In the genomic region with DNA sequence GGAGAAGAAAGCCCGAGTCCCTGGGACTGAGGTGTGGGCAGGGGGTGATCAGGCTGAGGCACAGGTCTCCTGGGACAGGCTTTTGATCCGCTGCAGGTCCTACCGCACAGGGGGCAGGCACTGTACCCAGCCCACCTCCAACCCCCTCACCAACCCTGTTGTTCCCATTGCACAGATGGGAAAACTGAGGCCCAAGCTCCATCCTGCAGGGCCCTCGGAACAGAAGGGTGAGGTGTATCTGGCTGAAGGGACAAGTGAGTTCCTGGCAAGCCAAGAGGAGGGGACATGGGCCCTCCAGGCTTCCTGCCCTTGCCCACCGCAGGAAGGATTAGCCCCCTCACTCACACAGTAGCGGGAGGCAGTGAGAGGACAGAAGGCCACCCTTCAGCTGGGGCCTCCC, we compare ENCODE assay signal across 3 cellular contexts.
A peak's percentile ranks its signal among the peaks of the same experiment; 100 is the strongest.
TF ChIP-seq lines count a peak whose summit lies in the region.

No MANE protein-coding gene starts in this region.

TF ChIP-seq in SK-N-SH, 30 proteins besides CTCF, POLR2A, EP300 and RAD21:
- TF ChIP-seq POLR2AphosphoS5 (IDR thresholded peaks at IDR 0.05; ENCODE audit: low read depth, low read length) (no peak), GATA2 (CRISPR knock-in tag; IDR thresholded peaks at IDR 0.05) (no peak)
- TF ChIP-seq, protein P1, sequence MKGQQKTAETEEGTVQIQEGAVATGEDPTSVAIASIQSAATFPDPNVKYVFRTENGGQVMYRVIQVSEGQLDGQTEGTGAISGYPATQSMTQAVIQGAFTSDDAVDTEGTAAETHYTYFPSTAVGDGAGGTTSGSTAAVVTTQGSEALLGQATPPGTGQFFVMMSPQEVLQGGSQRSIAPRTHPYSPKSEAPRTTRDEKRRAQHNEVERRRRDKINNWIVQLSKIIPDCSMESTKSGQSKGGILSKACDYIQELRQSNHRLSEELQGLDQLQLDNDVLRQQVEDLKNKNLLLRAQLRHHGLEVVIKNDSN (IDR thresholded peaks at IDR 0.05; ENCODE audit: borderline replicate concordance, low read depth) = no peak

TF ChIP-seq in SK-N-SH treated with all-trans-retinoic acid at 6 μM for 48 hours, 23 proteins besides CTCF, POLR2A, EP300 and RAD21:
- no peak for TF ChIP-seq ARNTL (CRISPR knock-in tag; IDR thresholded peaks at IDR 0.05; ENCODE audit: borderline replicate concordance, low read depth)
- no peak for TF ChIP-seq ZNF8 (CRISPR knock-in tag; IDR thresholded peaks at IDR 0.05)
TF ChIP-seq in SK-N-SH treated with all-trans-retinoic acid at 6 μM for 48 hours: peak in this region for 0.

TF ChIP-seq in K562, 482 proteins besides CTCF, POLR2A, EP300 and RAD21 (continues in another document):
- TF ChIP-seq SMARCA5 (IDR thresholded peaks at IDR 0.05) (peak; percentile 95), PHF20 (IDR thresholded peaks at IDR 0.05; ENCODE audit: partially characterized antibody) (peak; percentile 40), DPF2 (IDR thresholded peaks at IDR 0.05) (no peak), TCF7 (IDR thresholded peaks at IDR 0.05; ENCODE audit: borderline replicate concordance) (no peak), BCOR (IDR thresholded peaks at IDR 0.05) (peak; percentile 97), KDM1A (IDR thresholded peaks at IDR 0.05) (peak; percentile 68 to 91), RFX1 (IDR thresholded peaks at IDR 0.05) (no peak), TSC22D4 (tag; IDR thresholded peaks at IDR 0.05) (no peak), HNRNPL (IDR thresholded peaks at IDR 0.05; ENCODE audit: low read depth, low read length) (no peak), ZNF184 (CRISPR knock-in tag; IDR thresholded peaks at IDR 0.05) (no peak), TCFL5 (CRISPR knock-in tag; conservative IDR thresholded peaks at IDR 0.05) (no peak), NCOR1 (IDR thresholded peaks at IDR 0.05) (no peak), MTA2 (IDR thresholded peaks at IDR 0.05; ENCODE audit: low read depth) (no peak), POLR3A (IDR thresholded peaks at IDR 0.05; ENCODE audit: borderline replicate concordance, extremely low read depth, insufficient read depth, insufficient read length) (no peak)
- TF ChIP-seq, protein P2, sequence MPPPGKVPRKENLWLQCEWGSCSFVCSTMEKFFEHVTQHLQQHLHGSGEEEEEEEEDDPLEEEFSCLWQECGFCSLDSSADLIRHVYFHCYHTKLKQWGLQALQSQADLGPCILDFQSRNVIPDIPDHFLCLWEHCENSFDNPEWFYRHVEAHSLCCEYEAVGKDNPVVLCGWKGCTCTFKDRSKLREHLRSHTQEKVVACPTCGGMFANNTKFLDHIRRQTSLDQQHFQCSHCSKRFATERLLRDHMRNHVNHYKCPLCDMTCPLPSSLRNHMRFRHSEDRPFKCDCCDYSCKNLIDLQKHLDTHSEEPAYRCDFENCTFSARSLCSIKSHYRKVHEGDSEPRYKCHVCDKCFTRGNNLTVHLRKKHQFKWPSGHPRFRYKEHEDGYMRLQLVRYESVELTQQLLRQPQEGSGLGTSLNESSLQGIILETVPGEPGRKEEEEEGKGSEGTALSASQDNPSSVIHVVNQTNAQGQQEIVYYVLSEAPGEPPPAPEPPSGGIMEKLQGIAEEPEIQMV (tag; conservative IDR thresholded peaks at IDR 0.05; ENCODE audit: low read depth) = no peak
- TF ChIP-seq, protein P3, sequence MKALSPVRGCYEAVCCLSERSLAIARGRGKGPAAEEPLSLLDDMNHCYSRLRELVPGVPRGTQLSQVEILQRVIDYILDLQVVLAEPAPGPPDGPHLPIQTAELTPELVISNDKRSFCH (CRISPR knock-in tag; IDR thresholded peaks at IDR 0.05) = no peak
- TF ChIP-seq, protein P3 (tag; IDR thresholded peaks at IDR 0.05) = 0 out of 2 replicates have a peak, but pooled peaks have one; percentile 37
- TF ChIP-seq, protein P4, sequence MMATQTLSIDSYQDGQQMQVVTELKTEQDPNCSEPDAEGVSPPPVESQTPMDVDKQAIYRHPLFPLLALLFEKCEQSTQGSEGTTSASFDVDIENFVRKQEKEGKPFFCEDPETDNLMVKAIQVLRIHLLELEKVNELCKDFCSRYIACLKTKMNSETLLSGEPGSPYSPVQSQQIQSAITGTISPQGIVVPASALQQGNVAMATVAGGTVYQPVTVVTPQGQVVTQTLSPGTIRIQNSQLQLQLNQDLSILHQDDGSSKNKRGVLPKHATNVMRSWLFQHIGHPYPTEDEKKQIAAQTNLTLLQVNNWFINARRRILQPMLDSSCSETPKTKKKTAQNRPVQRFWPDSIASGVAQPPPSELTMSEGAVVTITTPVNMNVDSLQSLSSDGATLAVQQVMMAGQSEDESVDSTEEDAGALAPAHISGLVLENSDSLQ (IDR thresholded peaks at IDR 0.05) = no peak
- TF ChIP-seq, protein P5, sequence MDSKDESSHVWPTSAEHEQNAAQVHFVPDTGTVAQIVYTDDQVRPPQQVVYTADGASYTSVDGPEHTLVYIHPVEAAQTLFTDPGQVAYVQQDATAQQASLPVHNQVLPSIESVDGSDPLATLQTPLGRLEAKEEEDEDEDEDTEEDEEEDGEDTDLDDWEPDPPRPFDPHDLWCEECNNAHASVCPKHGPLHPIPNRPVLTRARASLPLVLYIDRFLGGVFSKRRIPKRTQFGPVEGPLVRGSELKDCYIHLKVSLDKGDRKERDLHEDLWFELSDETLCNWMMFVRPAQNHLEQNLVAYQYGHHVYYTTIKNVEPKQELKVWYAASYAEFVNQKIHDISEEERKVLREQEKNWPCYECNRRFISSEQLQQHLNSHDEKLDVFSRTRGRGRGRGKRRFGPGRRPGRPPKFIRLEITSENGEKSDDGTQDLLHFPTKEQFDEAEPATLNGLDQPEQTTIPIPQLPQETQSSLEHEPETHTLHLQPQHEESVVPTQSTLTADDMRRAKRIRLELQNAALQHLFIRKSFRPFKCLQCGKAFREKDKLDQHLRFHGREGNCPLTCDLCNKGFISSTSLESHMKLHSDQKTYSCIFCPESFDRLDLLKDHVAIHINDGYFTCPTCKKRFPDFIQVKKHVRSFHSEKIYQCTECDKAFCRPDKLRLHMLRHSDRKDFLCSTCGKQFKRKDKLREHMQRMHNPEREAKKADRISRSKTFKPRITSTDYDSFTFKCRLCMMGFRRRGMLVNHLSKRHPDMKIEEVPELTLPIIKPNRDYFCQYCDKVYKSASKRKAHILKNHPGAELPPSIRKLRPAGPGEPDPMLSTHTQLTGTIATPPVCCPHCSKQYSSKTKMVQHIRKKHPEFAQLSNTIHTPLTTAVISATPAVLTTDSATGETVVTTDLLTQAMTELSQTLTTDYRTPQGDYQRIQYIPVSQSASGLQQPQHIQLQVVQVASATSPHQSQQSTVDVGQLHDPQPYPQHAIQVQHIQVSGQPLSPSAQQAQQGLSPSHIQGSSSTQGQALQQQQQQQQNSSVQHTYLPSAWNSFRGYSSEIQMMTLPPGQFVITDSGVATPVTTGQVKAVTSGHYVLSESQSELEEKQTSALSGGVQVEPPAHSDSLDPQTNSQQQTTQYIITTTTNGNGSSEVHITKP (IDR thresholded peaks at IDR 0.05; ENCODE audit: partially characterized antibody) = no peak
- TF ChIP-seq, protein P6, sequence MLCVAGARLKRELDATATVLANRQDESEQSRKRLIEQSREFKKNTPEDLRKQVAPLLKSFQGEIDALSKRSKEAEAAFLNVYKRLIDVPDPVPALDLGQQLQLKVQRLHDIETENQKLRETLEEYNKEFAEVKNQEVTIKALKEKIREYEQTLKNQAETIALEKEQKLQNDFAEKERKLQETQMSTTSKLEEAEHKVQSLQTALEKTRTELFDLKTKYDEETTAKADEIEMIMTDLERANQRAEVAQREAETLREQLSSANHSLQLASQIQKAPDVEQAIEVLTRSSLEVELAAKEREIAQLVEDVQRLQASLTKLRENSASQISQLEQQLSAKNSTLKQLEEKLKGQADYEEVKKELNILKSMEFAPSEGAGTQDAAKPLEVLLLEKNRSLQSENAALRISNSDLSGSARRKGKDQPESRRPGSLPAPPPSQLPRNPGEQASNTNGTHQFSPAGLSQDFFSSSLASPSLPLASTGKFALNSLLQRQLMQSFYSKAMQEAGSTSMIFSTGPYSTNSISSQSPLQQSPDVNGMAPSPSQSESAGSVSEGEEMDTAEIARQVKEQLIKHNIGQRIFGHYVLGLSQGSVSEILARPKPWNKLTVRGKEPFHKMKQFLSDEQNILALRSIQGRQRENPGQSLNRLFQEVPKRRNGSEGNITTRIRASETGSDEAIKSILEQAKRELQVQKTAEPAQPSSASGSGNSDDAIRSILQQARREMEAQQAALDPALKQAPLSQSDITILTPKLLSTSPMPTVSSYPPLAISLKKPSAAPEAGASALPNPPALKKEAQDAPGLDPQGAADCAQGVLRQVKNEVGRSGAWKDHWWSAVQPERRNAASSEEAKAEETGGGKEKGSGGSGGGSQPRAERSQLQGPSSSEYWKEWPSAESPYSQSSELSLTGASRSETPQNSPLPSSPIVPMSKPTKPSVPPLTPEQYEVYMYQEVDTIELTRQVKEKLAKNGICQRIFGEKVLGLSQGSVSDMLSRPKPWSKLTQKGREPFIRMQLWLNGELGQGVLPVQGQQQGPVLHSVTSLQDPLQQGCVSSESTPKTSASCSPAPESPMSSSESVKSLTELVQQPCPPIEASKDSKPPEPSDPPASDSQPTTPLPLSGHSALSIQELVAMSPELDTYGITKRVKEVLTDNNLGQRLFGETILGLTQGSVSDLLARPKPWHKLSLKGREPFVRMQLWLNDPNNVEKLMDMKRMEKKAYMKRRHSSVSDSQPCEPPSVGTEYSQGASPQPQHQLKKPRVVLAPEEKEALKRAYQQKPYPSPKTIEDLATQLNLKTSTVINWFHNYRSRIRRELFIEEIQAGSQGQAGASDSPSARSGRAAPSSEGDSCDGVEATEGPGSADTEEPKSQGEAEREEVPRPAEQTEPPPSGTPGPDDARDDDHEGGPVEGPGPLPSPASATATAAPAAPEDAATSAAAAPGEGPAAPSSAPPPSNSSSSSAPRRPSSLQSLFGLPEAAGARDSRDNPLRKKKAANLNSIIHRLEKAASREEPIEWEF (CRISPR knock-in tag; IDR thresholded peaks at IDR 0.05) = no peak
- TF ChIP-seq, protein P7, sequence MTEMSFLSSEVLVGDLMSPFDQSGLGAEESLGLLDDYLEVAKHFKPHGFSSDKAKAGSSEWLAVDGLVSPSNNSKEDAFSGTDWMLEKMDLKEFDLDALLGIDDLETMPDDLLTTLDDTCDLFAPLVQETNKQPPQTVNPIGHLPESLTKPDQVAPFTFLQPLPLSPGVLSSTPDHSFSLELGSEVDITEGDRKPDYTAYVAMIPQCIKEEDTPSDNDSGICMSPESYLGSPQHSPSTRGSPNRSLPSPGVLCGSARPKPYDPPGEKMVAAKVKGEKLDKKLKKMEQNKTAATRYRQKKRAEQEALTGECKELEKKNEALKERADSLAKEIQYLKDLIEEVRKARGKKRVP (CRISPR knock-in tag; IDR thresholded peaks at IDR 0.05) = no peak
- TF ChIP-seq, protein P8, sequence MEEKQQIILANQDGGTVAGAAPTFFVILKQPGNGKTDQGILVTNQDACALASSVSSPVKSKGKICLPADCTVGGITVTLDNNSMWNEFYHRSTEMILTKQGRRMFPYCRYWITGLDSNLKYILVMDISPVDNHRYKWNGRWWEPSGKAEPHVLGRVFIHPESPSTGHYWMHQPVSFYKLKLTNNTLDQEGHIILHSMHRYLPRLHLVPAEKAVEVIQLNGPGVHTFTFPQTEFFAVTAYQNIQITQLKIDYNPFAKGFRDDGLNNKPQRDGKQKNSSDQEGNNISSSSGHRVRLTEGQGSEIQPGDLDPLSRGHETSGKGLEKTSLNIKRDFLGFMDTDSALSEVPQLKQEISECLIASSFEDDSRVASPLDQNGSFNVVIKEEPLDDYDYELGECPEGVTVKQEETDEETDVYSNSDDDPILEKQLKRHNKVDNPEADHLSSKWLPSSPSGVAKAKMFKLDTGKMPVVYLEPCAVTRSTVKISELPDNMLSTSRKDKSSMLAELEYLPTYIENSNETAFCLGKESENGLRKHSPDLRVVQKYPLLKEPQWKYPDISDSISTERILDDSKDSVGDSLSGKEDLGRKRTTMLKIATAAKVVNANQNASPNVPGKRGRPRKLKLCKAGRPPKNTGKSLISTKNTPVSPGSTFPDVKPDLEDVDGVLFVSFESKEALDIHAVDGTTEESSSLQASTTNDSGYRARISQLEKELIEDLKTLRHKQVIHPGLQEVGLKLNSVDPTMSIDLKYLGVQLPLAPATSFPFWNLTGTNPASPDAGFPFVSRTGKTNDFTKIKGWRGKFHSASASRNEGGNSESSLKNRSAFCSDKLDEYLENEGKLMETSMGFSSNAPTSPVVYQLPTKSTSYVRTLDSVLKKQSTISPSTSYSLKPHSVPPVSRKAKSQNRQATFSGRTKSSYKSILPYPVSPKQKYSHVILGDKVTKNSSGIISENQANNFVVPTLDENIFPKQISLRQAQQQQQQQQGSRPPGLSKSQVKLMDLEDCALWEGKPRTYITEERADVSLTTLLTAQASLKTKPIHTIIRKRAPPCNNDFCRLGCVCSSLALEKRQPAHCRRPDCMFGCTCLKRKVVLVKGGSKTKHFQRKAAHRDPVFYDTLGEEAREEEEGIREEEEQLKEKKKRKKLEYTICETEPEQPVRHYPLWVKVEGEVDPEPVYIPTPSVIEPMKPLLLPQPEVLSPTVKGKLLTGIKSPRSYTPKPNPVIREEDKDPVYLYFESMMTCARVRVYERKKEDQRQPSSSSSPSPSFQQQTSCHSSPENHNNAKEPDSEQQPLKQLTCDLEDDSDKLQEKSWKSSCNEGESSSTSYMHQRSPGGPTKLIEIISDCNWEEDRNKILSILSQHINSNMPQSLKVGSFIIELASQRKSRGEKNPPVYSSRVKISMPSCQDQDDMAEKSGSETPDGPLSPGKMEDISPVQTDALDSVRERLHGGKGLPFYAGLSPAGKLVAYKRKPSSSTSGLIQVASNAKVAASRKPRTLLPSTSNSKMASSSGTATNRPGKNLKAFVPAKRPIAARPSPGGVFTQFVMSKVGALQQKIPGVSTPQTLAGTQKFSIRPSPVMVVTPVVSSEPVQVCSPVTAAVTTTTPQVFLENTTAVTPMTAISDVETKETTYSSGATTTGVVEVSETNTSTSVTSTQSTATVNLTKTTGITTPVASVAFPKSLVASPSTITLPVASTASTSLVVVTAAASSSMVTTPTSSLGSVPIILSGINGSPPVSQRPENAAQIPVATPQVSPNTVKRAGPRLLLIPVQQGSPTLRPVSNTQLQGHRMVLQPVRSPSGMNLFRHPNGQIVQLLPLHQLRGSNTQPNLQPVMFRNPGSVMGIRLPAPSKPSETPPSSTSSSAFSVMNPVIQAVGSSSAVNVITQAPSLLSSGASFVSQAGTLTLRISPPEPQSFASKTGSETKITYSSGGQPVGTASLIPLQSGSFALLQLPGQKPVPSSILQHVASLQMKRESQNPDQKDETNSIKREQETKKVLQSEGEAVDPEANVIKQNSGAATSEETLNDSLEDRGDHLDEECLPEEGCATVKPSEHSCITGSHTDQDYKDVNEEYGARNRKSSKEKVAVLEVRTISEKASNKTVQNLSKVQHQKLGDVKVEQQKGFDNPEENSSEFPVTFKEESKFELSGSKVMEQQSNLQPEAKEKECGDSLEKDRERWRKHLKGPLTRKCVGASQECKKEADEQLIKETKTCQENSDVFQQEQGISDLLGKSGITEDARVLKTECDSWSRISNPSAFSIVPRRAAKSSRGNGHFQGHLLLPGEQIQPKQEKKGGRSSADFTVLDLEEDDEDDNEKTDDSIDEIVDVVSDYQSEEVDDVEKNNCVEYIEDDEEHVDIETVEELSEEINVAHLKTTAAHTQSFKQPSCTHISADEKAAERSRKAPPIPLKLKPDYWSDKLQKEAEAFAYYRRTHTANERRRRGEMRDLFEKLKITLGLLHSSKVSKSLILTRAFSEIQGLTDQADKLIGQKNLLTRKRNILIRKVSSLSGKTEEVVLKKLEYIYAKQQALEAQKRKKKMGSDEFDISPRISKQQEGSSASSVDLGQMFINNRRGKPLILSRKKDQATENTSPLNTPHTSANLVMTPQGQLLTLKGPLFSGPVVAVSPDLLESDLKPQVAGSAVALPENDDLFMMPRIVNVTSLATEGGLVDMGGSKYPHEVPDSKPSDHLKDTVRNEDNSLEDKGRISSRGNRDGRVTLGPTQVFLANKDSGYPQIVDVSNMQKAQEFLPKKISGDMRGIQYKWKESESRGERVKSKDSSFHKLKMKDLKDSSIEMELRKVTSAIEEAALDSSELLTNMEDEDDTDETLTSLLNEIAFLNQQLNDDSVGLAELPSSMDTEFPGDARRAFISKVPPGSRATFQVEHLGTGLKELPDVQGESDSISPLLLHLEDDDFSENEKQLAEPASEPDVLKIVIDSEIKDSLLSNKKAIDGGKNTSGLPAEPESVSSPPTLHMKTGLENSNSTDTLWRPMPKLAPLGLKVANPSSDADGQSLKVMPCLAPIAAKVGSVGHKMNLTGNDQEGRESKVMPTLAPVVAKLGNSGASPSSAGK (IDR thresholded peaks at IDR 0.05) = no peak
